In the genomic region with DNA sequence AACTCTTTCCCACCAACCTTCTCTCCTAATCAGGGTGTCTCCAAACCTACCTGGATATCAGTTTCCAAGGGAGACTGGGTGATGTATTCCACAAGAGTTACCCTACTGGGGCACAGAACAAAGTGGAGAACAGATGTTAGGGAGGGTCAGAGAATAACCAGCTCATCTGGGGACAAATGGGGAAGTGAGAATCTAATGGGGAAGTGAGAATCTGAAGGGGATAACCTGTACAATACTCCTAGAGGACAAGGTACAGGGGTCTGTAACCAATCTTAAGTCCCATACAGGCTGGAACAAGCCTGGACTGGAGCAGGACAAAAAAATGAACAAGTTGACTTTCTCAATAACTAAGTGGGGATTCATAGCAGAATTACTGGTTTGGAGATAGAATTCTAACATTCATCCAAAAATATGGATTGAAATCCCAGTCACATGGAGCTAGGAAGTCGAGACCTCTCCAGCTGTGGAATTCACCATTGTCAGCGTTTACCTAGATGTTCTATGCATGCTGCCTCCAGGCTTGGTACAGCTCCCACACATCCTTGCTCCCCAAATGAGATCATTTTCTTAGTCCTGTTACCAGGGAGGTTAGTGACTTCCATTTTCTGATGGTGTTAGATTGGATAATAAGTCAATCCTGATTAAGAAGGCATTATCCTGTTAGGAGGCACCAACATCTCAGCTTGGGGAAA, we compare ENCODE assay signal across 11 cellular contexts.
DNase-seq lines count a peak whose midpoint lies in the region; ATAC-seq, FAIRE-seq and TF ChIP-seq lines count a peak whose summit lies in the region.
"Had no signal": no experiment of that assay in that cellular context is flagged by ENCODE, and none has a peak within 500 bp of the region (broad histone marks: within the 10 kb centered on the region; RNA-seq: fewer than 3 reads in every experiment).

No MANE protein-coding gene starts in this region.

- H3K4me3 ChIP-seq in mucosa of descending colon: no peak overlapping the region
- H3K4me3 ChIP-seq: psoas muscle had no signal

- no peaks in the 10 kb centered on the region for H3K9me3 Mint-ChIP-seq in activated CD8-positive, alpha-beta T cell treated with anti-CD3 and anti-CD28 coated beads for 36 hours

- ATAC-seq in GM19025 (IDR thresholded peaks at IDR 0.05; ENCODE audit: low read depth, unreplicated experiment): peak; percentile 94
- ATAC-seq in HG02610 (IDR thresholded peaks at IDR 0.05; ENCODE audit: unreplicated experiment): peak; percentile 96
- ATAC-seq in HG03460 (IDR thresholded peaks at IDR 0.05; ENCODE audit: unreplicated experiment): peak; percentile 96
- ATAC-seq in mucosa of descending colon: peak; percentile 21
- ATAC-seq in activated CD8-positive, alpha-beta T cell treated with anti-CD3 and anti-CD28 coated beads for 36 hours: no peak
- ATAC-seq: psoas muscle had no signal

- H3K4me1 Mint-ChIP-seq in activated CD8-positive, alpha-beta T cell treated with anti-CD3 and anti-CD28 coated beads for 36 hours (ENCODE audit: low read depth): no peaks in the 10 kb centered on the region

- no peak overlapping the region for H3K27ac Mint-ChIP-seq in activated CD8-positive, alpha-beta T cell treated with anti-CD3 and anti-CD28 coated beads for 36 hours

- intact Hi-C loops in mucosa of descending colon (cut with DNase I, micrococcal nuclease): no loop called here
- intact Hi-C loops in activated CD8-positive, alpha-beta T cell treated with anti-CD3 and anti-CD28 coated beads for 36 hours (cut with micrococcal nuclease): no loop called here

- no peaks in the 10 kb centered on the region for H3K36me3 ChIP-seq in mucosa of descending colon (ENCODE audit: low read depth)

- H3K36me3 Mint-ChIP-seq in activated CD8-positive, alpha-beta T cell treated with anti-CD3 and anti-CD28 coated beads for 36 hours (ENCODE audit: low read depth): no peaks in the 10 kb centered on the region

- POLR2A ChIA-PET in activated CD8-positive, alpha-beta T cell treated with anti-CD3 and anti-CD28 coated beads for 36 hours (lab: Charles Lee): no interaction called here

- CTCF ChIA-PET in activated CD8-positive, alpha-beta T cell treated with anti-CD3 and anti-CD28 coated beads for 36 hours (lab: Charles Lee): no interaction called here

- no peaks in the 10 kb centered on the region for H3K9me3 ChIP-seq in mucosa of descending colon
- H3K9me3 ChIP-seq: psoas muscle had no signal

- H3K4me3 Mint-ChIP-seq in activated CD8-positive, alpha-beta T cell treated with anti-CD3 and anti-CD28 coated beads for 36 hours: no peak overlapping the region

- no peaks in the 10 kb centered on the region for H3K4me1 ChIP-seq in mucosa of descending colon (ENCODE audit: low read depth)
- H3K4me1 ChIP-seq: psoas muscle had no signal

- no peaks in the 10 kb centered on the region for H3K27me3 Mint-ChIP-seq in activated CD8-positive, alpha-beta T cell treated with anti-CD3 and anti-CD28 coated beads for 36 hours

- FAIRE-seq in RCC 7860 (lab: Jason Lieb, UNC): no peak

- no peak for TF ChIP-seq CTCF in mucosa of descending colon (IDR thresholded peaks at IDR 0.05)
- no peak for TF ChIP-seq CTCF in activated CD8-positive, alpha-beta T cell treated with anti-CD3 and anti-CD28 coated beads for 36 hours (IDR thresholded peaks at IDR 0.05)

- DNase-seq in mucosa of descending colon (no peak), ureter (ENCODE audit: low spot score) (no peak), RCC 7860 (ENCODE audit: low spot score) (no peak), NCI-H187 treated with DMSO at 0.1 percent for 48 hours (lab: John Stamatoyannopoulos, UW) (no peak)
- DNase-seq in activated CD8-positive, alpha-beta T cell treated with anti-CD3 and anti-CD28 coated beads for 36 hours: no peak
- DNase-seq: activated CD4-positive, alpha-beta T cell treated with anti-CD3 and anti-CD28 coated beads for 4 hours; IMR-90; psoas muscle had no signal
